Comparison of ENCODE assay signal across 13 cellular contexts in the genomic region with DNA sequence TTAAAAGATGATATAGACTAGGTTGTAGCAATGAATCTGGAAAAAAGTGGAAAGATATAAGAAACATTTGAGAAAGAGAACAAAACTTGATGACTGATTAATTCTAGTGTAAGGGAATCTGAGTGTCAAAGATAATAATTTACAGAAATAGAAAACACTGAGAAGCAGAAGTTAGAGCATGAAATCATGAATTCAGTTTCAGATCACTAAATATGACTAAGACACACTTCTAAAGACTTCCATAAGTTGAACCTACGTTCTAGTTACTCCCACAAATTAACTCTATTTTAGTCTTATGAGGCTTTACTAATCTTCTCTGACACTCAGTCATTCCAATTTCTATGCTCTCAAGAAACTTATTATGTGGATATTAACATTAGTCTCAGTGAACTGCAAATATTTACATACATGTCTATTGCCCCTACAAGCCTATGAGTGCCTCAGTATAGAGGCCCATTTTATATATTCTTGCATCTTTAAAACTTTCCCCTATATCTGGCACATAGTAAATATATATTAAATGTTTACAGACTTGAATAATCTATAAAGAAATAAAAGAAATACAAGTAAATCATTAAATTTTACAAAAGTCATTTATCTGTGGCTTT. TPM values are rescaled to one million over a fixed set of nuclear protein-coding genes. Genes with fewer than 3 reads are reported as not detected.
DNase-seq lines count a peak whose midpoint lies in the region; ATAC-seq and TF ChIP-seq lines count a peak whose summit lies in the region.
"Had no signal": no experiment of that assay in that cellular context is flagged by ENCODE, and none has a peak within 500 bp of the region (broad histone marks: within the 10 kb centered on the region; RNA-seq: fewer than 3 reads in every experiment).

No MANE protein-coding gene starts in this region.

- H3K9me3 ChIP-seq in Caco-2: no peaks in the 10 kb centered on the region
- H3K9me3 ChIP-seq: gastroesophageal sphincter, SJSA1, uterus had no signal

- intact Hi-C loops in activated CD8-positive, alpha-beta T cell treated with anti-CD3 and anti-CD28 coated beads for 36 hours (cut with micrococcal nuclease): no loop called here
- intact Hi-C loops in Caco-2 (cut with micrococcal nuclease; ENCODE audit: unreplicated experiment): no loop called here

- no peak for DNase-seq in activated CD8-positive, alpha-beta T cell treated with anti-CD3 and anti-CD28 coated beads for 36 hours
- DNase-seq in activated CD8-positive, alpha-beta T cell treated with anti-CD3 and anti-CD28 coated beads, Interleukin-2, amount 10 ng/mL, durations not matched to agents 7 days and 5 days: no peak
- DNase-seq in retinal pigment epithelial cell (ENCODE audit: low read depth): peak; percentile 12
- no peak for DNase-seq in Caco-2
- DNase-seq in effector memory CD8-positive, alpha-beta T cell: no peak
- no peak for DNase-seq in NCI-H446 treated with DMSO at 0.1 percent for 48 hours (lab: John Stamatoyannopoulos, UW)
- DNase-seq: GF-D8, NCI-H2029, uterus had no signal

- POLR2A ChIA-PET in activated CD8-positive, alpha-beta T cell treated with anti-CD3 and anti-CD28 coated beads for 36 hours (lab: Charles Lee): no interaction called here
- POLR2A ChIA-PET in activated CD8-positive, alpha-beta T cell treated with anti-CD3 and anti-CD28 coated beads, Interleukin-2, amount 10 ng/mL, durations not matched to agents 7 days and 5 days (lab: Charles Lee): no interaction called here
- POLR2A ChIA-PET in Caco-2 (lab: Charles Lee): no interaction called here

- no peak for TF ChIP-seq CTCF in activated CD8-positive, alpha-beta T cell treated with anti-CD3 and anti-CD28 coated beads for 36 hours (IDR thresholded peaks at IDR 0.05)
- TF ChIP-seq CTCF in retinal pigment epithelial cell (conservative IDR thresholded peaks at IDR 0.05; ENCODE audit: low read depth, low read length) (no peak), Caco-2 (IDR thresholded peaks at IDR 0.05; ENCODE audit: insufficient read depth in 1 of 2, low read depth in 1 of 2, low read length in 1 of 2, severe bottlenecking in 1 of 2, unreplicated experiment in 1 of 2) (no peak)

- no TSS peak for BruUV-seq in Caco-2 (replicated peaks; lab: Mats Ljungman, UMichigan)

- H3K27me3 ChIP-seq in Caco-2 (replicated peaks; ENCODE audit: control insufficient read depth, insufficient read depth, low read length): no peaks in the 10 kb centered on the region
- H3K27me3 ChIP-seq: gastroesophageal sphincter, SJSA1, uterus had no signal

- H3K36me3 ChIP-seq in Caco-2 (ENCODE audit: control insufficient read depth, insufficient read depth, low read length): no peaks in the 10 kb centered on the region; the same call in 1 of the 2 replicates
- H3K36me3 ChIP-seq: uterus had no signal

- CTCF ChIA-PET in activated CD8-positive, alpha-beta T cell treated with anti-CD3 and anti-CD28 coated beads for 36 hours (lab: Charles Lee): no interaction called here
- CTCF ChIA-PET in activated CD8-positive, alpha-beta T cell treated with anti-CD3 and anti-CD28 coated beads, Interleukin-2, amount 10 ng/mL, durations not matched to agents 7 days and 5 days (lab: Charles Lee): no interaction called here
- CTCF ChIA-PET in Caco-2 (lab: Charles Lee): no interaction called here

- H3K4me3 ChIP-seq in retinal pigment epithelial cell (ENCODE audit: low read length) (no peak overlapping the region), Caco-2 (ENCODE audit: low read depth, low read length) (no peak overlapping the region)
- H3K4me3 ChIP-seq: gastroesophageal sphincter, SJSA1, uterus had no signal

- no peak overlapping the region for H3K4me3 Mint-ChIP-seq in activated CD8-positive, alpha-beta T cell treated with anti-CD3 and anti-CD28 coated beads for 36 hours
- H3K4me3 Mint-ChIP-seq in activated CD8-positive, alpha-beta T cell treated with anti-CD3 and anti-CD28 coated beads, Interleukin-2, amount 10 ng/mL, durations not matched to agents 7 days and 5 days: no peak overlapping the region
- H3K4me3 Mint-ChIP-seq in Caco-2 (ENCODE audit: unreplicated experiment): no peak overlapping the region
- no peak overlapping the region for H3K4me3 Mint-ChIP-seq in effector memory CD8-positive, alpha-beta T cell

- peaks cover 6% of the 10 kb centered on the region for H3K4me1 Mint-ChIP-seq in activated CD8-positive, alpha-beta T cell treated with anti-CD3 and anti-CD28 coated beads for 36 hours (ENCODE audit: low read depth)
- H3K4me1 Mint-ChIP-seq in activated CD8-positive, alpha-beta T cell treated with anti-CD3 and anti-CD28 coated beads, Interleukin-2, amount 10 ng/mL, durations not matched to agents 7 days and 5 days (ENCODE audit: low read depth): no peaks in the 10 kb centered on the region
- no peaks in the 10 kb centered on the region for H3K4me1 Mint-ChIP-seq in Caco-2 (ENCODE audit: low read depth, unreplicated experiment)
- H3K4me1 Mint-ChIP-seq in effector memory CD8-positive, alpha-beta T cell (ENCODE audit: low read depth in 2 of 2): peaks cover 0 to 2% of the 10 kb centered on the region in 2 donors

- peak overlapping the region; percentile 26 for H3K27ac Mint-ChIP-seq in activated CD8-positive, alpha-beta T cell treated with anti-CD3 and anti-CD28 coated beads for 36 hours
- no peak overlapping the region for H3K27ac Mint-ChIP-seq in activated CD8-positive, alpha-beta T cell treated with anti-CD3 and anti-CD28 coated beads, Interleukin-2, amount 10 ng/mL, durations not matched to agents 7 days and 5 days
- H3K27ac Mint-ChIP-seq in Caco-2 (ENCODE audit: unreplicated experiment): no peak overlapping the region
- H3K27ac Mint-ChIP-seq in effector memory CD8-positive, alpha-beta T cell: peak overlapping the region in 1 of 2 donors; percentile 4

- H3K36me3 Mint-ChIP-seq in activated CD8-positive, alpha-beta T cell treated with anti-CD3 and anti-CD28 coated beads for 36 hours (ENCODE audit: low read depth): peaks cover 47% of the 10 kb centered on the region
- H3K36me3 Mint-ChIP-seq in activated CD8-positive, alpha-beta T cell treated with anti-CD3 and anti-CD28 coated beads, Interleukin-2, amount 10 ng/mL, durations not matched to agents 7 days and 5 days (ENCODE audit: low read depth): peaks cover 43% of the 10 kb centered on the region
- H3K36me3 Mint-ChIP-seq in Caco-2 (ENCODE audit: insufficient read depth, unreplicated experiment): peaks cover 70% of the 10 kb centered on the region
- H3K36me3 Mint-ChIP-seq in effector memory CD8-positive, alpha-beta T cell (ENCODE audit: insufficient read depth): peaks cover 77% of the 10 kb centered on the region

- no peaks in the 10 kb centered on the region for H3K27me3 Mint-ChIP-seq in activated CD8-positive, alpha-beta T cell treated with anti-CD3 and anti-CD28 coated beads for 36 hours
- no peaks in the 10 kb centered on the region for H3K27me3 Mint-ChIP-seq in activated CD8-positive, alpha-beta T cell treated with anti-CD3 and anti-CD28 coated beads, Interleukin-2, amount 10 ng/mL, durations not matched to agents 7 days and 5 days (ENCODE audit: low read depth)
- H3K27me3 Mint-ChIP-seq in Caco-2 (ENCODE audit: insufficient read depth, unreplicated experiment): no peaks in the 10 kb centered on the region
- H3K27me3 Mint-ChIP-seq in effector memory CD8-positive, alpha-beta T cell: no peaks in the 10 kb centered on the region

- H3K9me3 Mint-ChIP-seq in activated CD8-positive, alpha-beta T cell treated with anti-CD3 and anti-CD28 coated beads for 36 hours: no peaks in the 10 kb centered on the region
- H3K9me3 Mint-ChIP-seq in activated CD8-positive, alpha-beta T cell treated with anti-CD3 and anti-CD28 coated beads, Interleukin-2, amount 10 ng/mL, durations not matched to agents 7 days and 5 days (ENCODE audit: insufficient read depth): no peaks in the 10 kb centered on the region
- H3K9me3 Mint-ChIP-seq in Caco-2 (ENCODE audit: unreplicated experiment): peaks cover 9% of the 10 kb centered on the region
- no peaks in the 10 kb centered on the region for H3K9me3 Mint-ChIP-seq in effector memory CD8-positive, alpha-beta T cell

- no peaks in the 10 kb centered on the region; the same call in 1 of the 2 replicates for H3K4me1 ChIP-seq in Caco-2
- H3K4me1 ChIP-seq: gastroesophageal sphincter, SJSA1, uterus had no signal

- ATAC-seq in activated CD8-positive, alpha-beta T cell treated with anti-CD3 and anti-CD28 coated beads for 36 hours: no peak
- ATAC-seq in activated CD8-positive, alpha-beta T cell treated with anti-CD3 and anti-CD28 coated beads, Interleukin-2, amount 10 ng/mL, durations not matched to agents 7 days and 5 days: no peak
- peak; percentile 78 for ATAC-seq in HG02610 (IDR thresholded peaks at IDR 0.05; ENCODE audit: unreplicated experiment)
- ATAC-seq in HG03460 (IDR thresholded peaks at IDR 0.05; ENCODE audit: unreplicated experiment): peak; percentile 95
- ATAC-seq in effector memory CD8-positive, alpha-beta T cell (replicated peaks): no peak
- ATAC-seq: gastroesophageal sphincter had no signal

RNA-seq across cellular contexts. Expression of a gene that starts 30.4 kb away (rescaled TPM):
- 10 to 100 TPM; 26.8 to 27.7 TPM for total RNA-seq in activated CD8-positive, alpha-beta T cell treated with anti-CD3 and anti-CD28 coated beads for 36 hours
- total RNA-seq in activated CD8-positive, alpha-beta T cell treated with anti-CD3 and anti-CD28 coated beads, Interleukin-2, amount 10 ng/mL, durations not matched to agents 7 days and 5 days: 10 to 100 TPM; 24.4 to 24.5 TPM
- 29.4 and 30.3 TPM in 2 replicates for total RNA-seq in Caco-2 (2022)

Comparison
In these comparisons a context has a peak if more than half of its experiments do, and no peak if none do; other contexts are left out.
1. ATAC-seq: peak in HG02610 (single experiment) and HG03460 (single experiment); none in activated CD8-positive, alpha-beta T cell treated with anti-CD3 and anti-CD28 coated beads for 36 hours (single experiment), activated CD8-positive, alpha-beta T cell treated with anti-CD3 and anti-CD28 coated beads, Interleukin-2, amount 10 ng/mL, durations not matched to agents 7 days and 5 days (single experiment) and effector memory CD8-positive, alpha-beta T cell (single experiment).